In the genomic region with DNA sequence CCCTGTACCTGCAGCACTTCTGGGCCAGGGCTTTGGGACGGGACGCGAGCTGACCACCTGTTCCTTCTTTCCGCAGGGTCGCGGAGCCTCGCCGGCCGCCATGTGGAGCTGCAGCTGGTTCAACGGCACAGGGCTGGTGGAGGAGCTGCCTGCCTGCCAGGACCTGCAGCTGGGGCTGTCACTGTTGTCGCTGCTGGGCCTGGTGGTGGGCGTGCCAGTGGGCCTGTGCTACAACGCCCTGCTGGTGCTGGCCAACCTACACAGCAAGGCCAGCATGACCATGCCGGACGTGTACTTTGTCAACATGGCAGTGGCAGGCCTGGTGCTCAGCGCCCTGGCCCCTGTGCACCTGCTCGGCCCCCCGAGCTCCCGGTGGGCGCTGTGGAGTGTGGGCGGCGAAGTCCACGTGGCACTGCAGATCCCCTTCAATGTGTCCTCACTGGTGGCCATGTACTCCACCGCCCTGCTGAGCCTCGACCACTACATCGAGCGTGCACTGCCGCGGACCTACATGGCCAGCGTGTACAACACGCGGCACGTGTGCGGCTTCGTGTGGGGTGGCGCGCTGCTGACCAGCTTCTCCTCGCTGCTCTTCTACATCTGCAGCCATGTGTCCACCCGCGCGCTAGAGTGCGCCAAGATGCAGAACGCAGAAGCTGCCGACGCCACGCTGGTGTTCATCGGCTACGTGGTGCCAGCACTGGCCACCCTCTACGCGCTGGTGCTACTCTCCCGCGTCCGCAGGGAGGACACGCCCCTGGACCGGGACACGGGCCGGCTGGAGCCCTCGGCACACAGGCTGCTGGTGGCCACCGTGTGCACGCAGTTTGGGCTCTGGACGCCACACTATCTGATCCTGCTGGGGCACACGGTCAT, we compare ENCODE assay signal across 20 cellular contexts. TPM values are rescaled to one million over a fixed set of nuclear protein-coding genes. Genes with fewer than 3 reads are reported as not detected.
"Had no signal": no experiment of that assay in that cellular context is flagged by ENCODE, and none has a peak within 500 bp of the region (broad histone marks: within the 10 kb centered on the region; RNA-seq: fewer than 3 reads in every experiment).

No MANE protein-coding gene starts in this region.

- H3K27ac Mint-ChIP-seq: activated CD4-positive, alpha-beta memory T cell treated with anti-CD3 and anti-CD28 coated beads for 36 hours; activated CD4-positive, alpha-beta T cell treated with anti-CD3 and anti-CD28 coated beads for 36 hours; activated naive CD8-positive, alpha-beta T cell treated with anti-CD3 and anti-CD28 coated beads, Interleukin-2, amount 10 ng/mL, durations not matched to agents 7 days and 5 days had no signal

- H3K36me3 Mint-ChIP-seq: activated naive CD8-positive, alpha-beta T cell treated with anti-CD3 and anti-CD28 coated beads, Interleukin-2, amount 10 ng/mL, durations not matched to agents 7 days and 5 days had no signal

- H3K27me3 ChIP-seq: cardiac muscle cell, colonic mucosa, foreskin keratinocyte, hepatocyte, ovary, sigmoid colon, upper lobe of right lung had no signal

- H3K27ac ChIP-seq: colonic mucosa, foreskin keratinocyte, hepatocyte, ovary, psoas muscle, thoracic aorta, upper lobe of right lung had no signal

- H3K36me3 ChIP-seq: cardiac muscle cell, colonic mucosa, ovary, thoracic aorta had no signal

- DNase-seq: activated CD4-positive, alpha-beta memory T cell treated with anti-CD3 and anti-CD28 coated beads for 36 hours; activated CD4-positive, alpha-beta T cell treated with anti-CD3 and anti-CD28 coated beads for 36 hours; activated naive CD8-positive, alpha-beta T cell treated with anti-CD3 and anti-CD28 coated beads, Interleukin-2, amount 10 ng/mL, durations not matched to agents 7 days and 5 days; activated T-cell treated with anti-CD3 and anti-CD28 coated beads for 4 hours; amygdala; colonic mucosa; foreskin keratinocyte; ovary; sigmoid colon; stimulated activated CD4-positive, alpha-beta T cell treated with anti-CD3 and anti-CD28 coated beads, Interleukin-4, amount 100 ng/mL, for 4 hours; SW 1271; upper lobe of right lung had no signal

- H3K9me3 Mint-ChIP-seq: activated CD4-positive, alpha-beta memory T cell treated with anti-CD3 and anti-CD28 coated beads for 36 hours; activated naive CD8-positive, alpha-beta T cell treated with anti-CD3 and anti-CD28 coated beads, Interleukin-2, amount 10 ng/mL, durations not matched to agents 7 days and 5 days; neural crest cell; T-helper 2 cell treated with Interferon-gamma antibody and Interleukin-4, amounts not matched to agents 5 μg/mL and 100 μg/mL, for 36 hours had no signal

- H3K27me3 Mint-ChIP-seq: activated CD4-positive, alpha-beta memory T cell treated with anti-CD3 and anti-CD28 coated beads for 36 hours; activated naive CD8-positive, alpha-beta T cell treated with anti-CD3 and anti-CD28 coated beads, Interleukin-2, amount 10 ng/mL, durations not matched to agents 7 days and 5 days had no signal

- ATAC-seq: activated CD4-positive, alpha-beta T cell treated with anti-CD3 and anti-CD28 coated beads for 36 hours; foreskin keratinocyte; left lobe of liver; stimulated activated memory B cell treated with anti-CD40 and anti-IgM and Interleukin-4, amounts not matched to agents 10 μg/mL and 1 μg/mL and 100 μg/mL, for 72 hours; upper lobe of right lung had no signal

- H3K9me3 ChIP-seq: colonic mucosa, ovary, psoas muscle, sigmoid colon, thoracic aorta, upper lobe of right lung had no signal

- H3K4me3 Mint-ChIP-seq: activated CD4-positive, alpha-beta memory T cell treated with anti-CD3 and anti-CD28 coated beads for 36 hours; activated CD4-positive, alpha-beta T cell treated with anti-CD3 and anti-CD28 coated beads for 36 hours; activated naive CD8-positive, alpha-beta T cell treated with anti-CD3 and anti-CD28 coated beads, Interleukin-2, amount 10 ng/mL, durations not matched to agents 7 days and 5 days; neural crest cell; stimulated activated memory B cell treated with anti-CD40 and anti-IgM and Interleukin-4, amounts not matched to agents 10 μg/mL and 1 μg/mL and 100 μg/mL, for 72 hours; T-helper 2 cell treated with Interferon-gamma antibody and Interleukin-4, amounts not matched to agents 5 μg/mL and 100 μg/mL, for 36 hours had no signal

- H3K4me3 ChIP-seq: cardiac muscle cell, colonic mucosa, hepatocyte, ovary, sigmoid colon, thoracic aorta had no signal

RNA-seq across cellular contexts. Expression of a gene that starts 13.3 kb away (rescaled TPM):
- total RNA-seq: foreskin keratinocyte, neural crest cell had no signal

RNA-seq across cellular contexts. Expression of a gene that starts 30.3 kb away (rescaled TPM):
- total RNA-seq: activated CD4-positive, alpha-beta T cell treated with anti-CD3 and anti-CD28 coated beads for 36 hours had no signal
